In the genomic region with DNA sequence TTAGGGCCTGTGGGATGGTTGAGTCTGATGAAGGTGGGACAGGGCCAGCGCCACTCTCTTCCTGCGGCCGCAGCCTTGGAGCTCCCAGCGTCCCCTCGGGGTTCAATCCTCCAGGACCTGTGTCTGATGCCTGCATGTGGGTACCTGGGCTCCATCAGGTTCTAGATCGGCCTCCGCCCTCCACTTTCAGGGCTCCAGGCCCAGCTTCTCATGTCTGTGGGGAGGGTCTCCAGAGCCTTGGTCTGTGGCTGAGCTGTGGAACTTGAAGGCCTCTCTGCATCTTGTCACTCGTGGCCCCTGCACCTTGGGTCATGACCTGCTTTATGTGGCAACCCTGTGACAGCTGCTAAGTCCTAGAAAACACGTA, we compare ENCODE assay signal across 18 cellular contexts.
A peak's percentile ranks its signal among the peaks of the same experiment; 100 is the strongest.
DNase-seq lines count a peak whose midpoint lies in the region; ATAC-seq and TF ChIP-seq lines count a peak whose summit lies in the region.
"Had no signal": no experiment of that assay in that cellular context is flagged by ENCODE, and none has a peak within 500 bp of the region (broad histone marks: within the 10 kb centered on the region; RNA-seq: fewer than 3 reads in every experiment).

No MANE protein-coding gene starts in this region.

- peaks cover 0 to 3% (median 0%) of the 10 kb centered on the region in 4 donors for H3K4me1 ChIP-seq in Peyer's patch

- no peaks in the 10 kb centered on the region for H3K9me3 ChIP-seq in Peyer's patch

- H3K9me3 Mint-ChIP-seq in activated naive CD4-positive, alpha-beta T cell treated with anti-CD3 and anti-CD28 coated beads, Interleukin-2, amount 10 ng/mL, durations not matched to agents 7 days and 5 days = no peaks in the 10 kb centered on the region
- H3K9me3 Mint-ChIP-seq in activated naive CD4-positive, alpha-beta T cell treated with anti-CD3 and anti-CD28 coated beads, Interleukin-2, amount 50 U/mL, for 72 hours = no peaks in the 10 kb centered on the region
- H3K9me3 Mint-ChIP-seq in nephron progenitor cell = no peaks in the 10 kb centered on the region

- no peak overlapping the region for H3K27ac Mint-ChIP-seq in activated naive CD4-positive, alpha-beta T cell treated with anti-CD3 and anti-CD28 coated beads, Interleukin-2, amount 10 ng/mL, durations not matched to agents 7 days and 5 days
- H3K27ac Mint-ChIP-seq in activated naive CD4-positive, alpha-beta T cell treated with anti-CD3 and anti-CD28 coated beads, Interleukin-2, amount 50 U/mL, for 72 hours = no peak overlapping the region
- H3K27ac Mint-ChIP-seq in nephron progenitor cell = peak overlapping the region; percentile 36

- peak; percentile 18 for DNase-seq in activated naive CD4-positive, alpha-beta T cell treated with anti-CD3 and anti-CD28 coated beads, Interleukin-2, amount 10 ng/mL, durations not matched to agents 7 days and 5 days
- no peak for DNase-seq in activated naive CD4-positive, alpha-beta T cell treated with anti-CD3 and anti-CD28 coated beads, Interleukin-2, amount 50 U/mL, for 72 hours (ENCODE audit: low spot score in 2 of 2)
- DNase-seq in Peyer's patch = peak in 2 of 3 donors; percentile 15 to 36
- no peak for DNase-seq in nephron progenitor cell
- peak; percentile 37 for DNase-seq in sciatic nerve (ENCODE audit: low spot score)
- DNase-seq in erythroblast (lab: John Stamatoyannopoulos, UW) = no peak
- no peak for DNase-seq in NCI-H2171 treated with DMSO at 0.1 percent for 48 hours (lab: John Stamatoyannopoulos, UW)
- DNase-seq: 8988T, Karpas-422, MV-4-11, NCI-H1105 treated with DMSO at 0.1 percent for 48 hours, NCI-H2081, NCI-H2171, NCI-H524 treated with DMSO at 0.1 percent for 48 hours, OCI-M1, SHP77 treated with DMSO at 0.1 percent for 48 hours had no signal

- no peak for ATAC-seq in activated naive CD4-positive, alpha-beta T cell treated with anti-CD3 and anti-CD28 coated beads, Interleukin-2, amount 50 U/mL, for 72 hours
- ATAC-seq in sciatic nerve (no peak), HG03469 (IDR thresholded peaks at IDR 0.05; ENCODE audit: unreplicated experiment) (no peak)

- no peak for TF ChIP-seq POLR2A in Peyer's patch (IDR thresholded peaks at IDR 0.05)
- TF ChIP-seq POLR2A in erythroblast (IDR thresholded peaks at IDR 0.05; ENCODE audit: low read length) = no peak

- H3K4me3 Mint-ChIP-seq in activated naive CD4-positive, alpha-beta T cell treated with anti-CD3 and anti-CD28 coated beads, Interleukin-2, amount 10 ng/mL, durations not matched to agents 7 days and 5 days = no peak overlapping the region
- H3K4me3 Mint-ChIP-seq in nephron progenitor cell = no peak overlapping the region

- H3K4me3 ChIP-seq in Peyer's patch = no peak overlapping the region
- H3K4me3 ChIP-seq: SK-N-MC had no signal

- no peaks in the 10 kb centered on the region for H3K27me3 Mint-ChIP-seq in activated naive CD4-positive, alpha-beta T cell treated with anti-CD3 and anti-CD28 coated beads, Interleukin-2, amount 10 ng/mL, durations not matched to agents 7 days and 5 days
- peaks cover 5% of the 10 kb centered on the region for H3K27me3 Mint-ChIP-seq in nephron progenitor cell (ENCODE audit: low read depth, poor library complexity)

- CTCF ChIA-PET in activated naive CD4-positive, alpha-beta T cell treated with anti-CD3 and anti-CD28 coated beads, Interleukin-2, amount 10 ng/mL, durations not matched to agents 7 days and 5 days (lab: Charles Lee) = no interaction called here

- peaks cover 0 to 71% (median 0%) of the 10 kb centered on the region in 3 donors for H3K36me3 ChIP-seq in Peyer's patch

- peaks cover 48% of the 10 kb centered on the region for H3K36me3 Mint-ChIP-seq in activated naive CD4-positive, alpha-beta T cell treated with anti-CD3 and anti-CD28 coated beads, Interleukin-2, amount 10 ng/mL, durations not matched to agents 7 days and 5 days
- H3K36me3 Mint-ChIP-seq in activated naive CD4-positive, alpha-beta T cell treated with anti-CD3 and anti-CD28 coated beads, Interleukin-2, amount 50 U/mL, for 72 hours = peaks cover 0 to 4% of the 10 kb centered on the region in 2 donors
- peaks cover 61% of the 10 kb centered on the region for H3K36me3 Mint-ChIP-seq in nephron progenitor cell (ENCODE audit: low read depth)

- no peak overlapping the region for H3K27ac ChIP-seq in Peyer's patch
- H3K27ac ChIP-seq: SK-N-MC had no signal

- intact Hi-C loops in sciatic nerve (cut with DNase I) = no loop called here

- no peaks in the 10 kb centered on the region for H3K4me1 Mint-ChIP-seq in activated naive CD4-positive, alpha-beta T cell treated with anti-CD3 and anti-CD28 coated beads, Interleukin-2, amount 10 ng/mL, durations not matched to agents 7 days and 5 days
- peaks cover 19% of the 10 kb centered on the region for H3K4me1 Mint-ChIP-seq in nephron progenitor cell

- no peak for TF ChIP-seq CTCF in Peyer's patch (IDR thresholded peaks at IDR 0.05)
- no peak for TF ChIP-seq CTCF in nephron progenitor cell (IDR thresholded peaks at IDR 0.05)

- no peaks in the 10 kb centered on the region for H3K27me3 ChIP-seq in Peyer's patch

Comparison
In these comparisons a context has a peak if more than half of its experiments do, and no peak if none do; other contexts are left out.
1. DNase-seq: peak in activated naive CD4-positive, alpha-beta T cell treated with anti-CD3 and anti-CD28 coated beads, Interleukin-2, amount 10 ng/mL, durations not matched to agents 7 days and 5 days (single experiment), Peyer's patch (2 of 3) and sciatic nerve (single experiment); none in activated naive CD4-positive, alpha-beta T cell treated with anti-CD3 and anti-CD28 coated beads, Interleukin-2, amount 50 U/mL, for 72 hours (0 of 2), nephron progenitor cell (single experiment), erythroblast (0 of 2) and NCI-H2171 treated with DMSO at 0.1 percent for 48 hours (single experiment).